In genomic region chr14:94569381-94570001, GRCh38 we compare ENCODE assay signal across 2 cellular contexts.
TF ChIP-seq lines count a peak whose summit lies in the region.

No MANE protein-coding gene starts in this region.

TF ChIP-seq in H1, 55 proteins besides CTCF, POLR2A, EP300 and RAD21:
- TF ChIP-seq CREB1 (IDR thresholded peaks at IDR 0.05) (no peak), MAFK (IDR thresholded peaks at IDR 0.05; ENCODE audit: low read depth, low read length) (no peak), FOSL1 (IDR thresholded peaks at IDR 0.05; ENCODE audit: insufficient read depth, low read depth, low read length) (no peak), JUND (IDR thresholded peaks at IDR 0.05; ENCODE audit: low read length) (no peak), CEBPB (IDR thresholded peaks at IDR 0.05; ENCODE audit: low read depth, low read length) (no peak), ATF3 (IDR thresholded peaks at IDR 0.05; ENCODE audit: insufficient read depth, low read depth, low read length) (no peak), RXRA (IDR thresholded peaks at IDR 0.05; ENCODE audit: insufficient read depth, low read depth, low read length) (no peak)

TF ChIP-seq in liver, 16 proteins besides CTCF, POLR2A, EP300 and RAD21:
- no peak for TF ChIP-seq NR2F2 (IDR thresholded peaks at IDR 0.05)
- peak; percentile 83 for TF ChIP-seq HNF4G (IDR thresholded peaks at IDR 0.05)
- TF ChIP-seq EGR1 (IDR thresholded peaks at IDR 0.05; ENCODE audit: low read depth in 2 of 2) = peak in 1 of 2 donors; percentile 56
- peak; percentile 75 for TF ChIP-seq FOXA1 (IDR thresholded peaks at IDR 0.05)
- no peak for TF ChIP-seq TAF1 (conservative IDR thresholded peaks at IDR 0.05)
- TF ChIP-seq ATF3 (IDR thresholded peaks at IDR 0.05) = no peak
- TF ChIP-seq REST (IDR thresholded peaks at IDR 0.05) = peak; percentile 54
- TF ChIP-seq GABPA (IDR thresholded peaks at IDR 0.05 in 1 of 2, conservative IDR thresholded peaks at IDR 0.05 in 1 of 2) = no peak
- TF ChIP-seq JUND (IDR thresholded peaks at IDR 0.05) = peak in 1 of 2 donors; percentile 84
- peak; percentile 95 to 97 for TF ChIP-seq HNF4A (conservative IDR thresholded peaks at IDR 0.05)
- TF ChIP-seq RXRA (IDR thresholded peaks at IDR 0.05) = peak; percentile 91 to 93
- peak; percentile 91 for TF ChIP-seq SP1 (IDR thresholded peaks at IDR 0.05)
- peak; percentile 57 for TF ChIP-seq YY1 (IDR thresholded peaks at IDR 0.05)
- peak; percentile 36 for TF ChIP-seq ZBTB33 (IDR thresholded peaks at IDR 0.05)
- TF ChIP-seq FOXA2 (IDR thresholded peaks at IDR 0.05) = peak; percentile 56
- TF ChIP-seq MAX (IDR thresholded peaks at IDR 0.05) = peak; percentile 81
